2 cellular contexts compared by ENCODE assay signal in genomic region chr17:17954079-17954478, GRCh38.
A peak's percentile ranks its signal among the peaks of the same experiment; 100 is the strongest.
TF ChIP-seq lines count a peak whose summit lies in the region.

No MANE protein-coding gene starts in this region.

TF ChIP-seq in HEK293, 187 proteins besides CTCF, POLR2A, EP300 and RAD21:
- TF ChIP-seq ZBTB10 (tag by site-specific recombination; IDR thresholded peaks at IDR 0.05) (no peak), INSM2 (tag by site-specific recombination; IDR thresholded peaks at IDR 0.05) (no peak), BCL11B (tag by site-specific recombination; IDR thresholded peaks at IDR 0.05; ENCODE audit: low read depth) (no peak), ZNF366 (tag by site-specific recombination; conservative IDR thresholded peaks at IDR 0.05) (no peak), PRDM10 (tag by site-specific recombination; IDR thresholded peaks at IDR 0.05) (peak; percentile 96)

TF ChIP-seq in K562, 482 proteins besides CTCF, POLR2A, EP300 and RAD21:
- peak; percentile 77 for TF ChIP-seq PRDM10 (IDR thresholded peaks at IDR 0.05; ENCODE audit: partially characterized antibody)
- TF ChIP-seq RERE (CRISPR knock-in tag; IDR thresholded peaks at IDR 0.05; ENCODE audit: borderline replicate concordance) = no peak
